ENCODE assay signal across 1 cellular context in genomic region chr1:204198978-204199340, GRCh38.
TF ChIP-seq lines count a peak whose summit lies in the region.

No MANE protein-coding gene starts in this region.

TF ChIP-seq in HCT116, 20 proteins besides CTCF, POLR2A, EP300 and RAD21:
- TF ChIP-seq YY1 (IDR thresholded peaks at IDR 0.05; ENCODE audit: extremely low read depth, insufficient replicate concordance, low read depth, low read length) (no peak), EGR1 (IDR thresholded peaks at IDR 0.05; ENCODE audit: low read depth) (no peak), ELF1 (IDR thresholded peaks at IDR 0.05; ENCODE audit: borderline replicate concordance, low read depth) (no peak), ZNF274 (IDR thresholded peaks at IDR 0.05; ENCODE audit: low read depth, low read length) (no peak), ATF3 (IDR thresholded peaks at IDR 0.05) (no peak), MAX (IDR thresholded peaks at IDR 0.05) (no peak)
TF ChIP-seq in HCT116: peak in this region for 0.
